ENCODE assay signal across 26 cellular contexts in the genomic region with DNA sequence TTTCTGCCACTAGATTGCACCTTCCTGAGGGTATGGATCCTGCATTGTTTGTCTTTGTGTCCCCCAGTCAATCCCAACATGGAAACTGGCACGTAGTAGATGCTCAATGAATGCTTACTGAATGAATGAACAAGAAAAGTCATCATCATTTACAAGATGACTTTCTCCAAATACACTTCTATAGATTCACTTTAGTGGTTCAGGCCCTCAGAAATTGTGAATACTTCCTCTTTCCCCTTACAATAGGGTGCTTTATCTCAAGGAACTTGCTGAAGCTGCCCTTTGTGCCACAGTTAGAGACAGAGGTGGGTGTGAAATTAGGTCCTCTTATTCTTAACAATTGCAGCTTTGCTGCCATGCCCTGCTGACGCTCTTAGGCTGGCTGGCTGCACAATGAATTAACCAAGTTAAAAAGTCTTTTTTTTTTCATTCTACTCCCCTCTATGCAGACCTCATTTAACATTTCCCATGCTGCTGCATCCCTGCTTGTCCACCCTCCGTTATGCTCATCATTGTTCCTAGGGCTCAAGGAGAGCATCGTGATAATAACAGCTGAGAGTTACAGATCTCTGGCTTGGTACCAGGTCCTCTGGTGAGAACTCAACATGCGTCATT.
"Had no signal": no experiment of that assay in that cellular context is flagged by ENCODE, and none has a peak within 500 bp of the region (broad histone marks: within the 10 kb centered on the region; RNA-seq: fewer than 3 reads in every experiment).

No MANE protein-coding gene starts in this region.

- H3K27me3 ChIP-seq: gastroesophageal sphincter, hepatocyte, left lung, right atrium auricular region, stomach, thyroid gland had no signal

- H3K9me3 ChIP-seq: left lung, mucosa of descending colon, prostate gland, stomach, thyroid gland had no signal

- DNase-seq: cortex of kidney; effector CD8-positive, alpha-beta T cell; endodermal cell; foreskin fibroblast; heart left ventricle; left cardiac atrium; left lung; mesenchymal stem cell; mucosa of descending colon; naive B cell; nucleus accumbens; stimulated activated CD4-positive, alpha-beta T cell treated with anti-CD3 and anti-CD28 coated beads, Interleukin-2, amount 100 ng/mL, for 24 hours; stimulated activated CD4-positive, alpha-beta T cell treated with anti-CD3 and anti-CD28 coated beads, Interleukin-4, amount 100 ng/mL, for 24 hours; stimulated activated naive CD4-positive, alpha-beta T cell treated with Interleukin-2 at 50 U/mL for 16 hours; stomach; thyroid gland had no signal

- H3K4me3 ChIP-seq: gastroesophageal sphincter, heart left ventricle, hepatocyte, left lung, mucosa of descending colon, prostate gland, right atrium auricular region, stomach, thyroid gland had no signal

- H3K4me1 ChIP-seq: gastroesophageal sphincter, heart left ventricle, left lung, prostate gland, right atrium auricular region, stomach, thyroid gland had no signal

- ATAC-seq: esophagus mucosa; gastroesophageal sphincter; heart left ventricle; left cardiac atrium; left lung; mucosa of descending colon; natural killer cell treated with Interleukin-12 subunit alpha and Interleukin-12 subunit beta and Interleukin-15 and Interleukin-18, amount 100 ng/mL, for 72 hours; sciatic nerve; stimulated activated effector memory CD8-positive, alpha-beta T cell treated with anti-CD3 and anti-CD28 coated beads, Interleukin-12 subunit alpha, Interleukin-12 subunit beta, amount 100 ng/mL, for 72 hours had no signal

- H3K27ac ChIP-seq: epithelial cell of prostate, gastroesophageal sphincter, heart left ventricle, hepatocyte, left lung, prostate gland, right atrium auricular region, stomach, thyroid gland had no signal

- H3K36me3 ChIP-seq: gastroesophageal sphincter, heart left ventricle, left lung, prostate gland, right atrium auricular region, stomach, thyroid gland had no signal

- FAIRE-seq: urothelium cell line had no signal
